32 cellular contexts compared by ENCODE assay signal in the genomic region with DNA sequence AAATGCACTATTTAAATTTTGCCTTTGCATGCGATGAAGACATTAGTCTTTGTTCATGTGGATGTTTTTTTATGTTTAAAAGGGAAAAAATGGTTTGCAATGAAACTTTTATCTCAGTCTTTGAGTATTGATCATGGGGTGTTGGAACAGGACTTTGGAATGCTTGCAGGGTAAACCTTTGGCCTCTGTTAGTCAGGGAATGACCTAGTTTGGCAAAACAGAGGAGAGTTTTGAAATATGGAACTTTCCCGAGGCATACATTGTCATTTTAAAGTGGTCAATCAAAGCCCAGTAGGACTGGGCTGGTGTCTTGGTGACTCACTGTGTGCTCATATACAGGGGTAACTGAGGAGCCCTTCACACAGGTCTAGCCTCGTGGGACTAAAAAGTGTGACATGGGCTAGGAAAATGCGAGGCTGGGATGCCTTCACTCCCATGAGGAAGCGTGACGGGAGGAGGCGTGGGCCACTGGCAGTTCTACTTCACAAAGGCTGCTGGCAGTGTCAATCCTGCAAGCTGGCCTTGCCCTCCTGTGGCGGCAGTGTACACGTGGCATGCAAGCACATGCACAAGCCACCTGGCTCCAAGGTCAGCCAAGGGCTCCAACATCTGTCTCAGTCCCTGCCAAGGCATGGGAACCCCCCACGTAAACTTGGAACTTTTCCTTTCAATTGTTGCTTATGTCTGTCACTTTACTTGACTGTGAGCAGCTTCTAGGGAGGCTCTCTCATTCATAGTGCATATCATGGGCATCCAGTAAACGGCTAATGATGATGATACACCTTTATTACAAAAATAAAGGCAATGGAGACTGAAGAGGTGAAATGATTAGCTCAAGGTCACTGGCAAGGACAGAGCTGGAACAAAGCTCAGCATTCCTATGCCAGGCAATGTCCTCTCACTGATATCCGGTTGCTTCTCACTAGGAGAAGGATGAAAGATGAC. TPM values are rescaled to one million over a fixed set of nuclear protein-coding genes. Genes with fewer than 3 reads are reported as not detected.
DNase-seq lines count a peak whose midpoint lies in the region; ATAC-seq and TF ChIP-seq lines count a peak whose summit lies in the region.
"Had no signal": no experiment of that assay in that cellular context is flagged by ENCODE, and none has a peak within 500 bp of the region (broad histone marks: within the 10 kb centered on the region; RNA-seq: fewer than 3 reads in every experiment).

No MANE protein-coding gene starts in this region.

- CTCF ChIA-PET in HEK293T (lab: Yijun Ruan, JAX), result no interaction called here

- WGBS in right lobe of liver (ENCODE audit: insufficient coverage, low coverage, low lambda C conversion rate, missing lambda C conversion rate), result 29% methylated on average over 5 of the region's 12 CpGs
- WGBS in spleen, 5 donors, result 62 to 72% (median 66%) methylated on average over 12 of the region's 12 CpGs

- no peaks in the 10 kb centered on the region for H3K36me3 Mint-ChIP-seq in type B pancreatic cell
- H3K36me3 Mint-ChIP-seq: mesothelial cell of epicardium had no signal

- no peak overlapping the region for H3K27ac ChIP-seq in left ventricle myocardium inferior (replicated peaks)
- peak overlapping the region; percentile 65 for H3K27ac ChIP-seq in duodenal mucosa (ENCODE audit: low read depth, low read length)
- peak overlapping the region; percentile 81 to 97 (median 95) for H3K27ac ChIP-seq in right lobe of liver
- no peak overlapping the region for H3K27ac ChIP-seq in spleen
- H3K27ac ChIP-seq: esophagus squamous epithelium, psoas muscle, thyroid gland had no signal

- H3K4me3 ChIP-seq in left ventricle myocardium inferior, result no peak overlapping the region
- peak overlapping the region; percentile 32 to 54 for H3K4me3 ChIP-seq in duodenal mucosa (ENCODE audit: low read depth in 1 of 2, low read length in 2 of 2)
- H3K4me3 ChIP-seq in right lobe of liver, result peak overlapping the region in 2 of 3 donors; percentile 36 to 39
- H3K4me3 ChIP-seq in spleen, result no peak overlapping the region
- H3K4me3 ChIP-seq: esophagus squamous epithelium, psoas muscle, thyroid gland had no signal

- TF ChIP-seq POLR2A in right lobe of liver (IDR thresholded peaks at IDR 0.05), result no peak
- no peak for TF ChIP-seq POLR2A in spleen (IDR thresholded peaks at IDR 0.05)

- intact Hi-C loops in Right ventricle myocardium inferior (cut with DNase I) (no loop called here), left ventricle myocardium inferior (cut with micrococcal nuclease) (no loop called here), right lobe of liver (cut with DNase I) (no loop called here), spleen (cut with DNase I; ENCODE audit: low total_unique reads) (no loop called here)

- TF ChIP-seq CTCF in left ventricle myocardium inferior (IDR thresholded peaks at IDR 0.05; ENCODE audit: borderline replicate concordance), result no peak
- TF ChIP-seq CTCF in right lobe of liver (IDR thresholded peaks at IDR 0.05), result no peak
- TF ChIP-seq CTCF in type B pancreatic cell (conservative IDR thresholded peaks at IDR 0.05), result no peak
- no peak for TF ChIP-seq CTCF in spleen (IDR thresholded peaks at IDR 0.05 in 8 of 11, conservative IDR thresholded peaks at IDR 0.05 in 3 of 11)

- H3K9me3 ChIP-seq in left ventricle myocardium inferior (replicated peaks) (no peaks in the 10 kb centered on the region), duodenal mucosa (ENCODE audit: control insufficient read depth in 1 of 2, low read length in 2 of 2) (no peaks in the 10 kb centered on the region), right lobe of liver (no peaks in the 10 kb centered on the region), spleen (no peaks in the 10 kb centered on the region)
- H3K9me3 ChIP-seq: BE2C, esophagus squamous epithelium, psoas muscle, thyroid gland had no signal

- H3K9ac ChIP-seq in duodenal mucosa (ENCODE audit: low read depth in 1 of 2, low read length in 2 of 2), result peak overlapping the region; percentile 47 to 50

- H3K4me3 Mint-ChIP-seq in type B pancreatic cell, result no peak overlapping the region
- H3K4me3 Mint-ChIP-seq: activated CD4-positive, alpha-beta T cell treated with anti-CD3 and anti-CD28 coated beads for 36 hours; activated naive CD4-positive, alpha-beta T cell treated with anti-CD3 and anti-CD28 coated beads, Interleukin-2, amount 50 U/mL, for 24 hours; activated T-helper 1 cell treated with anti-CD3 and anti-CD28 coated beads, Interleukin-12 subunit alpha, Interleukin-12 subunit beta, Interleukin-2, Interleukin-4 antibody, amounts not matched to agents 30 ng/mL and 10 ng/mL and 1 ng/mL, durations not matched to agents 14 hours and 24 hours and 36 hours; mesothelial cell of epicardium; T-helper 1 cell treated with Interleukin-12 subunit alpha and Interleukin-12 subunit beta and Interleukin-4 antibody, amounts not matched to agents 30 μg/mL and 1 μg/mL, for 36 hours had no signal

- DNase-seq in Right ventricle myocardium inferior (ENCODE audit: missing footprints) (no peak), left ventricle myocardium inferior (no peak), right lobe of liver (peak; percentile 83 to 96 (median 95)), type B pancreatic cell (ENCODE audit: extremely low spot score, unreplicated experiment) (no peak), spleen (no peak), HEK293T (ENCODE audit: extremely low spot score) (no peak), ACHN (no peak)
- DNase-seq: activated CD4-positive, alpha-beta T cell treated with anti-CD3 and anti-CD28 coated beads for 36 hours; BE2C; effector CD8-positive, alpha-beta T cell; esophagus squamous epithelium; glutamatergic neuron; kidney glomerular epithelial cell; NCI-H1417 treated with DMSO at 0.1 percent for 48 hours; NCI-H2107; NCI-H510A; NK-92 treated with Interleukin-12 subunit alpha and Interleukin-12 subunit beta, amount 100 ng/mL, for 24 hours; psoas muscle; stimulated activated CD4-positive, alpha-beta T cell treated with anti-CD3 and anti-CD28 coated beads, Interleukin-4, amount 100 ng/mL, for 1 hour; stimulated activated naive CD4-positive, alpha-beta T cell; thyroid gland had no signal

- POLR2A ChIA-PET in HEK293T (lab: Yijun Ruan, JAX), result no interaction called here

- H3K27me3 Mint-ChIP-seq in type B pancreatic cell, result no peaks in the 10 kb centered on the region
- H3K27me3 Mint-ChIP-seq: activated naive CD4-positive, alpha-beta T cell treated with anti-CD3 and anti-CD28 coated beads, Interleukin-2, amount 50 U/mL, for 24 hours had no signal

- no peaks in the 10 kb centered on the region for H3K36me3 ChIP-seq in left ventricle myocardium inferior
- no peaks in the 10 kb centered on the region for H3K36me3 ChIP-seq in duodenal mucosa (ENCODE audit: control insufficient read depth in 1 of 2, insufficient read depth in 2 of 2, low read length in 2 of 2)
- peaks cover 0 to 8% (median 2%) of the 10 kb centered on the region in 4 donors for H3K36me3 ChIP-seq in right lobe of liver
- H3K36me3 ChIP-seq in spleen, result no peaks in the 10 kb centered on the region
- H3K36me3 ChIP-seq: BE2C, esophagus squamous epithelium, thyroid gland had no signal

- peaks cover 7% of the 10 kb centered on the region for H3K4me1 Mint-ChIP-seq in type B pancreatic cell (ENCODE audit: unreplicated experiment)
- H3K4me1 Mint-ChIP-seq: activated CD4-positive, alpha-beta T cell treated with anti-CD3 and anti-CD28 coated beads for 36 hours; activated naive CD4-positive, alpha-beta T cell treated with anti-CD3 and anti-CD28 coated beads, Interleukin-2, amount 50 U/mL, for 24 hours had no signal

- ATAC-seq in Right ventricle myocardium inferior (peak; percentile 31), right lobe of liver (peak; percentile 70 to 82 (median 78))
- ATAC-seq: activated CD4-positive, alpha-beta T cell treated with anti-CD3 and anti-CD28 coated beads for 36 hours; Panc1 had no signal

- in situ Hi-C loops in ACHN (cut with HindIII; ENCODE audit: low pct_ligation_motif_present, low pct_unique_long_range_greater_than_20kb, low sequenced_read_pairs), result no loop called here

- H3K4me1 ChIP-seq in left ventricle myocardium inferior, result no peaks in the 10 kb centered on the region
- peaks cover 10 to 15% of the 10 kb centered on the region in 2 donors for H3K4me1 ChIP-seq in duodenal mucosa (ENCODE audit: control insufficient read depth in 1 of 2, insufficient read depth in 2 of 2, low read length in 2 of 2)
- peaks cover 0 to 52% (median 21%) of the 10 kb centered on the region in 4 donors for H3K4me1 ChIP-seq in right lobe of liver
- H3K4me1 ChIP-seq in spleen, result peaks cover 0 to 4% (median 0%) of the 10 kb centered on the region in 6 donors
- H3K4me1 ChIP-seq: BE2C, psoas muscle, thyroid gland had no signal

- H3K9me3 Mint-ChIP-seq in type B pancreatic cell, result no peaks in the 10 kb centered on the region
- H3K9me3 Mint-ChIP-seq: activated naive CD4-positive, alpha-beta T cell treated with anti-CD3 and anti-CD28 coated beads, Interleukin-2, amount 50 U/mL, for 24 hours; activated T-helper 1 cell treated with anti-CD3 and anti-CD28 coated beads, Interleukin-12 subunit alpha, Interleukin-12 subunit beta, Interleukin-2, Interleukin-4 antibody, amounts not matched to agents 30 ng/mL and 10 ng/mL and 1 ng/mL, durations not matched to agents 14 hours and 24 hours and 36 hours; mesothelial cell of epicardium; T-helper 1 cell treated with Interleukin-12 subunit alpha and Interleukin-12 subunit beta and Interleukin-4 antibody, amounts not matched to agents 30 μg/mL and 1 μg/mL, for 36 hours had no signal

- peak overlapping the region; percentile 41 for H3K27ac Mint-ChIP-seq in type B pancreatic cell
- H3K27ac Mint-ChIP-seq: activated CD4-positive, alpha-beta T cell treated with anti-CD3 and anti-CD28 coated beads for 36 hours; activated naive CD4-positive, alpha-beta T cell treated with anti-CD3 and anti-CD28 coated beads, Interleukin-2, amount 50 U/mL, for 24 hours; activated T-helper 1 cell treated with anti-CD3 and anti-CD28 coated beads, Interleukin-12 subunit alpha, Interleukin-12 subunit beta, Interleukin-2, Interleukin-4 antibody, amounts not matched to agents 30 ng/mL and 10 ng/mL and 1 ng/mL, durations not matched to agents 14 hours and 24 hours and 36 hours; mesothelial cell of epicardium; T-helper 1 cell treated with Interleukin-12 subunit alpha and Interleukin-12 subunit beta and Interleukin-4 antibody, amounts not matched to agents 30 μg/mL and 1 μg/mL, for 36 hours had no signal

- H3K27me3 ChIP-seq in left ventricle myocardium inferior (ENCODE audit: low read depth) (no peaks in the 10 kb centered on the region), duodenal mucosa (ENCODE audit: control insufficient read depth in 1 of 2, insufficient read depth in 2 of 2, low read length in 2 of 2) (no peaks in the 10 kb centered on the region), right lobe of liver (no peaks in the 10 kb centered on the region), spleen (replicated peaks in 1 of 7) (peaks cover 0 to 7% (median 0%) of the 10 kb centered on the region in 7 donors)
- H3K27me3 ChIP-seq: BE2C, esophagus squamous epithelium, thyroid gland had no signal

RNA-seq across cellular contexts. Expression of gene F11, which starts 5.2 kb away (rescaled TPM):
- total RNA-seq in Right ventricle myocardium inferior (not detected), left ventricle myocardium inferior (0.30 TPM), right lobe of liver (100 to 1,000 TPM in 4 of 6 experiments, 10 to 100 TPM in 2; 94.5 to 201 (median 140) TPM), type B pancreatic cell (ENCODE audit: low replicate concordance) (0.72 and 1.0 TPM in 2 replicates), spleen (1 to 10 TPM in 1 of 7 donors, under 1 TPM in 1, not detected in 5; 0.20 to 2.2 TPM)
- polyA plus RNA-seq in spleen, result not detected
- total RNA-seq: A172; activated CD4-positive, alpha-beta T cell treated with anti-CD3 and anti-CD28 coated beads for 36 hours; activated T-helper 1 cell treated with anti-CD3 and anti-CD28 coated beads, Interleukin-12 subunit alpha, Interleukin-12 subunit beta, Interleukin-2, Interleukin-4 antibody, amounts not matched to agents 30 ng/mL and 10 ng/mL and 1 ng/mL, durations not matched to agents 14 hours and 24 hours and 36 hours; astrocyte; cerebellum; esophagus squamous epithelium; mesothelial cell of epicardium; SK-MEL-5; thyroid gland had no signal
- polyA plus RNA-seq: neural cell had no signal

RNA-seq across cellular contexts. Expression of gene KLKB1, which starts 33.5 kb away (rescaled TPM):
- total RNA-seq in Right ventricle myocardium inferior (1.4 TPM), left ventricle myocardium inferior (0.74 TPM), right lobe of liver (100 to 1,000 TPM in 2 of 6 experiments, 10 to 100 TPM in 4; 48.1 to 130 (median 75.8) TPM), type B pancreatic cell (ENCODE audit: low replicate concordance) (0.24 and 0.67 TPM in 2 replicates), spleen (1 to 10 TPM in 5 of 7 donors, under 1 TPM in 2; 0.67 to 5.8 (median 1.7) TPM)
- 1 to 10 TPM; 1.1 to 3.6 (median 1.3) TPM for polyA plus RNA-seq in spleen
- total RNA-seq: A172; activated CD4-positive, alpha-beta T cell treated with anti-CD3 and anti-CD28 coated beads for 36 hours; activated T-helper 1 cell treated with anti-CD3 and anti-CD28 coated beads, Interleukin-12 subunit alpha, Interleukin-12 subunit beta, Interleukin-2, Interleukin-4 antibody, amounts not matched to agents 30 ng/mL and 10 ng/mL and 1 ng/mL, durations not matched to agents 14 hours and 24 hours and 36 hours; astrocyte; mesothelial cell of epicardium; SK-MEL-5 had no signal
- polyA plus RNA-seq: neural cell had no signal

Comparison
In these comparisons a context has a peak if more than half of its experiments do, and no peak if none do; other contexts are left out.
1. DNase-seq: peak in right lobe of liver (3 of 3); none in Right ventricle myocardium inferior (single experiment), left ventricle myocardium inferior (single experiment), type B pancreatic cell (single experiment), spleen (single experiment), HEK293T (single experiment) and ACHN (single experiment).
2. H3K27ac ChIP-seq: peak in duodenal mucosa (single experiment) and right lobe of liver (3 of 3); none in left ventricle myocardium inferior (single experiment) and spleen (0 of 8).
3. H3K4me3 ChIP-seq: peak in duodenal mucosa (2 of 2) and right lobe of liver (2 of 3); none in left ventricle myocardium inferior (single experiment) and spleen (0 of 8).
4. RNA of gene F11, which starts 5.2 kb away (total RNA-seq): 94.5 to 201 TPM in right lobe of liver; 0.72 to 1.0 TPM in type B pancreatic cell, 0.30 TPM in left ventricle myocardium inferior (single experiment), not detected in Right ventricle myocardium inferior (single experiment) and 0.20 to 2.2 TPM in spleen; every median in the first group is over 10 times any median in the second.
5. RNA of gene KLKB1, which starts 33.5 kb away (total RNA-seq): 48.1 to 130 TPM in right lobe of liver; 0.67 to 5.8 TPM in spleen, 1.4 TPM in Right ventricle myocardium inferior (single experiment), 0.74 TPM in left ventricle myocardium inferior (single experiment) and 0.24 to 0.67 TPM in type B pancreatic cell; every median in the first group is over 4 times any median in the second.